Comparison of ENCODE assay signal across 1 cellular context in genomic region chr2:32523711-32524110, GRCh38.
TF ChIP-seq lines count a peak whose summit lies in the region.

No MANE protein-coding gene starts in this region.

TF ChIP-seq in K562, 482 proteins besides CTCF, POLR2A, EP300 and RAD21 (continued from another document):
- no peak for TF ChIP-seq SRSF7 (optimal IDR thresholded peaks at IDR 0.05; ENCODE audit: low read depth, low read length)
- TF ChIP-seq GABPB1 (CRISPR knock-in tag; IDR thresholded peaks at IDR 0.05): no peak
